In the genomic region with DNA sequence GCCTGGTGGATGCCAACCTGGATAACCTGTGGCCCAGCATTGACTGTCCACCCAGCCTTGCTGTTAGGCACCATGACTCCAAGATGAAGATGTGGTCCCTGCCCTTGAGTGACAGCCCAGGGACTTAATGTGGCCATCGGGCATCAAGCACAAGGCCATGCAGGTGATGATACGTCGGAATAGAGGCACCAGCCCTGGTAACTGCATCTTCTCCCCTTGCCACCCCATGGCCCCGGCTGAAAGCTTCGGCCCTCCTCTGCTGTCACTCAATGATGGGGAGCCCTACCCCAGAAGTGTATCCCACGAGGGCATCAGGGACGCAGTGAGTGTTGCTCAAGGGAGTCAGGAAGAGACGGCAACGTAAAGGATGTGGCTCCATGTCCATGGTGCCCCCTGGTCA, we compare ENCODE assay signal across 13 cellular contexts. TPM values are rescaled to one million over a fixed set of nuclear protein-coding genes. Genes with fewer than 3 reads are reported as not detected.
DNase-seq lines count a peak whose midpoint lies in the region; ATAC-seq and TF ChIP-seq lines count a peak whose summit lies in the region.
"Had no signal": no experiment of that assay in that cellular context is flagged by ENCODE, and none has a peak within 500 bp of the region (broad histone marks: within the 10 kb centered on the region; RNA-seq: fewer than 3 reads in every experiment).

No MANE protein-coding gene starts in this region.

- no peaks in the 10 kb centered on the region for H3K27me3 ChIP-seq in right atrium auricular region
- no peaks in the 10 kb centered on the region for H3K27me3 ChIP-seq in endodermal cell (ENCODE audit: control insufficient read depth, insufficient read depth, low read length, poor library complexity, severe bottlenecking)
- no peaks in the 10 kb centered on the region for H3K27me3 ChIP-seq in stomach
- no peaks in the 10 kb centered on the region for H3K27me3 ChIP-seq in BE2C

- H3K9me3 ChIP-seq in right atrium auricular region (no peaks in the 10 kb centered on the region), T-helper 17 cell (ENCODE audit: control insufficient read depth, low read length, poor library complexity, severe bottlenecking) (no peaks in the 10 kb centered on the region), endodermal cell (ENCODE audit: control insufficient read depth, low read length) (no peaks in the 10 kb centered on the region), stomach (no peaks in the 10 kb centered on the region), BE2C (no peaks in the 10 kb centered on the region)
- H3K9me3 ChIP-seq: psoas muscle had no signal

- H3K4me3 Mint-ChIP-seq in T-helper 17 cell (no peak overlapping the region), endodermal cell (peak overlapping the region; percentile 12)

- DNase-seq in Right ventricle myocardium superior = peak; percentile 26
- no peak for DNase-seq in right atrium auricular region (ENCODE audit: low spot score)
- no peak for DNase-seq in T-helper 17 cell
- DNase-seq in endodermal cell = no peak
- no peak for DNase-seq in stomach
- DNase-seq in NCI-H748 treated with DMSO at 0.1 percent for 48 hours (lab: John Stamatoyannopoulos, UW) = no peak
- no peak for DNase-seq in BE2C
- no peak for DNase-seq in stimulated activated CD4-positive, alpha-beta T cell treated with anti-CD3 and anti-CD28 coated beads, Interleukin-4, amount 100 ng/mL, for 1 hour
- DNase-seq: effector CD4-positive, alpha-beta T cell; mesenchymal stem cell; NCI-H2029 treated with DMSO at 0.1 percent for 48 hours; psoas muscle; SHP77 had no signal

- no peak for TF ChIP-seq POLR2A in stomach (IDR thresholded peaks at IDR 0.05)

- H3K4me1 Mint-ChIP-seq in T-helper 17 cell = peaks cover 22% of the 10 kb centered on the region
- H3K4me1 Mint-ChIP-seq in endodermal cell = peaks cover 4% of the 10 kb centered on the region

- H3K4me3 ChIP-seq in right atrium auricular region = no peak overlapping the region
- no peak overlapping the region for H3K4me3 ChIP-seq in endodermal cell (ENCODE audit: low read length)
- no peak overlapping the region for H3K4me3 ChIP-seq in stomach
- no peak overlapping the region for H3K4me3 ChIP-seq in BE2C (ENCODE audit: low read depth, low read length)

- no peaks in the 10 kb centered on the region for H3K27me3 Mint-ChIP-seq in T-helper 17 cell
- H3K27me3 Mint-ChIP-seq in endodermal cell (ENCODE audit: insufficient read depth) = no peaks in the 10 kb centered on the region

- H3K27ac Mint-ChIP-seq in T-helper 17 cell (peak overlapping the region; percentile 75), endodermal cell (no peak overlapping the region)

- H3K27ac ChIP-seq in right atrium auricular region (no peak overlapping the region), endodermal cell (ENCODE audit: low read depth, low read length) (no peak overlapping the region), stomach (peak overlapping the region in 3 of 5 donors; percentile 5 to 91 (median 90))

- H3K4me1 ChIP-seq in right atrium auricular region (peaks cover 0 to 22% of the 10 kb centered on the region in 2 donors), endodermal cell (ENCODE audit: control insufficient read depth, insufficient read depth, low read length) (peaks cover 3% of the 10 kb centered on the region), stomach (peaks cover 12 to 45% (median 43%) of the 10 kb centered on the region in 4 donors), BE2C (peaks cover 6% of the 10 kb centered on the region)

- H3K9me3 Mint-ChIP-seq in endodermal cell = no peaks in the 10 kb centered on the region

- TF ChIP-seq CTCF in right atrium auricular region (IDR thresholded peaks at IDR 0.05) = no peak
- TF ChIP-seq CTCF in endodermal cell (conservative IDR thresholded peaks at IDR 0.05) = no peak
- TF ChIP-seq CTCF in stomach (IDR thresholded peaks at IDR 0.05) = no peak
- TF ChIP-seq CTCF in BE2C (IDR thresholded peaks at IDR 0.05; ENCODE audit: low read depth, low read length) = no peak

- 89 to 91% methylated on average over 6 to 9 of the region's 9 CpGs for WGBS in endodermal cell (ENCODE audit: insufficient coverage in 1 of 2, insufficient read length in 1 of 2), 2 experiments
- 83 to 91% (median 88%) methylated on average over 6 to 9 of the region's 9 CpGs for WGBS in stomach, 5 donors

- H3K36me3 Mint-ChIP-seq in T-helper 17 cell (ENCODE audit: low read depth) (no peaks in the 10 kb centered on the region), endodermal cell (ENCODE audit: low read depth) (peaks cover 26% of the 10 kb centered on the region)

- H3K9ac ChIP-seq in endodermal cell (ENCODE audit: extremely low read depth, low read length, poor library complexity, severe bottlenecking) = no peak overlapping the region

- intact Hi-C loops in Right ventricle myocardium superior (cut with DNase I) (no loop called here), stomach (cut with DNase I; ENCODE audit: low total_unique reads) (no loop called here)

- TF ChIP-seq EP300 in stomach (IDR thresholded peaks at IDR 0.05) = no peak

- no peak for ATAC-seq in Right ventricle myocardium superior (ENCODE audit: poor library complexity)
- no peak for ATAC-seq in T-helper 17 cell
- ATAC-seq: psoas muscle had no signal

- peaks cover 8% of the 10 kb centered on the region for H3K36me3 ChIP-seq in right atrium auricular region
- H3K36me3 ChIP-seq in endodermal cell (ENCODE audit: control insufficient read depth, insufficient read depth, low read length) = peaks cover 38% of the 10 kb centered on the region
- peaks cover 10 to 23% (median 20%) of the 10 kb centered on the region in 4 donors for H3K36me3 ChIP-seq in stomach
- peaks cover 17% of the 10 kb centered on the region for H3K36me3 ChIP-seq in BE2C

RNA-seq across cellular contexts. Expression of gene NT5C, which starts 2.0 kb away (rescaled TPM):
- total RNA-seq in Right ventricle myocardium superior = 24.6 TPM
- total RNA-seq in right atrium auricular region = 10 to 100 TPM; 41.4 to 77.5 TPM
- 10 to 100 TPM; 20.6 to 29.8 TPM for total RNA-seq in T-helper 17 cell
- 10 to 100 TPM; 69.1 to 80.3 TPM for total RNA-seq in endodermal cell
- 71.1 TPM for polyA plus RNA-seq in endodermal cell (2013, experiment 1 of 2)
- 57.0 TPM for polyA plus RNA-seq in endodermal cell (2013, experiment 2 of 2)
- 100 to 1,000 TPM in 3 of 5 donors, 10 to 100 TPM in 2; 24.1 to 472 (median 150) TPM for total RNA-seq in stomach
- 100 to 1,000 TPM in 2 of 3 donors, 10 to 100 TPM in 1; 60.5 to 120 (median 117) TPM for polyA plus RNA-seq in stomach
- polyA plus RNA-seq in BE2C (2012; ENCODE audit: insufficient read depth, insufficient read length, low read depth) = 226 TPM

RNA-seq across cellular contexts. Expression of gene ARMC7, which starts 19.8 kb away (rescaled TPM):
- 5.3 TPM for total RNA-seq in Right ventricle myocardium superior
- 1 to 10 TPM; 4.9 to 9.5 TPM for total RNA-seq in right atrium auricular region
- total RNA-seq in T-helper 17 cell = 1 to 10 TPM; 8.9 to 9.3 TPM
- 10 to 100 TPM; 20.0 to 26.6 TPM for total RNA-seq in endodermal cell
- polyA plus RNA-seq in endodermal cell (2013, experiment 1 of 2) = 14.0 TPM
- 12.3 TPM for polyA plus RNA-seq in endodermal cell (2013, experiment 2 of 2)
- total RNA-seq in stomach = 10 to 100 TPM in 4 of 5 donors, 1 to 10 TPM in 1; 2.2 to 26.8 (median 13.9) TPM
- 10 to 100 TPM in 2 of 3 donors, 1 to 10 TPM in 1; 9.6 to 10.8 (median 10.7) TPM for polyA plus RNA-seq in stomach
- polyA plus RNA-seq in BE2C (2012; ENCODE audit: insufficient read depth, insufficient read length, low read depth) = 17.7 TPM

RNA-seq across cellular contexts. Expression of gene JPT1, which starts 24.7 kb away (rescaled TPM):
- total RNA-seq in Right ventricle myocardium superior = 15.0 TPM
- total RNA-seq in right atrium auricular region = 10 to 100 TPM; 15.1 to 15.8 TPM
- total RNA-seq in T-helper 17 cell = 10 to 100 TPM; 40.0 to 46.8 TPM
- total RNA-seq in endodermal cell = 100 to 1,000 TPM; 148 to 156 TPM
- polyA plus RNA-seq in endodermal cell (2013, experiment 1 of 2) = 352 TPM
- polyA plus RNA-seq in endodermal cell (2013, experiment 2 of 2) = 339 TPM
- 100 to 1,000 TPM in 1 of 5 donors, 10 to 100 TPM in 3, 1 to 10 TPM in 1; 8.0 to 217 (median 61.9) TPM for total RNA-seq in stomach
- 100 to 1,000 TPM; 133 to 405 (median 227) TPM for polyA plus RNA-seq in stomach
- 474 TPM for polyA plus RNA-seq in BE2C (2012; ENCODE audit: insufficient read depth, insufficient read length, low read depth)

RNA-seq across cellular contexts. Expression of gene SLC16A5, which starts 41.8 kb away (rescaled TPM):
- total RNA-seq in Right ventricle myocardium superior (6.5 TPM), right atrium auricular region (10 to 100 TPM; 16.5 to 34.1 TPM), T-helper 17 cell (10 to 100 TPM; 11.7 to 14.9 TPM), endodermal cell (10 to 100 TPM; 28.8 to 54.0 TPM), stomach (100 to 1,000 TPM in 1 of 5 donors, 10 to 100 TPM in 4; 30.3 to 132 (median 57.1) TPM)
- 10.8 TPM for polyA plus RNA-seq in endodermal cell (2013, experiment 1 of 2)
- polyA plus RNA-seq in endodermal cell (2013, experiment 2 of 2) = 7.6 TPM
- polyA plus RNA-seq in stomach = 1 to 10 TPM; 6.8 to 9.0 (median 7.9) TPM
- polyA plus RNA-seq in BE2C (2012; ENCODE audit: insufficient read depth, insufficient read length, low read depth) = not detected

RNA-seq across cellular contexts. Expression of gene SUMO2, which starts 53.2 kb away (rescaled TPM):
- 200 TPM for total RNA-seq in Right ventricle myocardium superior
- 10 to 100 TPM; 45.7 to 58.1 TPM for total RNA-seq in right atrium auricular region
- total RNA-seq in T-helper 17 cell = 100 to 1,000 TPM; 216 to 236 TPM
- 100 to 1,000 TPM; 586 to 714 TPM for total RNA-seq in endodermal cell
- 640 TPM for polyA plus RNA-seq in endodermal cell (2013, experiment 1 of 2)
- polyA plus RNA-seq in endodermal cell (2013, experiment 2 of 2) = 584 TPM
- total RNA-seq in stomach = 10 to 100 TPM; 10.7 to 88.1 (median 53.6) TPM
- 100 to 1,000 TPM in 2 of 3 donors, 10 to 100 TPM in 1; 66.0 to 141 (median 130) TPM for polyA plus RNA-seq in stomach
- 440 TPM for polyA plus RNA-seq in BE2C (2012; ENCODE audit: insufficient read depth, insufficient read length, low read depth)

Comparison
In these comparisons a context has a peak if more than half of its experiments do, and no peak if none do; other contexts are left out.
1. H3K27ac ChIP-seq: peak in stomach (3 of 5); none in right atrium auricular region (0 of 2) and endodermal cell (single experiment).